15 cellular contexts compared by ENCODE assay signal in genomic region chr14:59582845-59583509, GRCh38. TPM values are rescaled to one million over a fixed set of nuclear protein-coding genes. Genes with fewer than 3 reads are reported as not detected.
DNase-seq lines count a peak whose midpoint lies in the region; ATAC-seq and TF ChIP-seq lines count a peak whose summit lies in the region.
"Had no signal": no experiment of that assay in that cellular context is flagged by ENCODE, and none has a peak within 500 bp of the region (broad histone marks: within the 10 kb centered on the region; RNA-seq: fewer than 3 reads in every experiment).

No MANE protein-coding gene starts in this region.

- H3K9me3 Mint-ChIP-seq in activated CD4-positive, alpha-beta T cell treated with anti-CD3 and anti-CD28 coated beads for 36 hours (ENCODE audit: low read depth): no peaks in the 10 kb centered on the region
- no peaks in the 10 kb centered on the region for H3K9me3 Mint-ChIP-seq in activated naive CD8-positive, alpha-beta T cell treated with anti-CD3 and anti-CD28 coated beads, Interleukin-2, amount 50 U/mL, for 24 hours

- no peak for TF ChIP-seq CTCF in dorsolateral prefrontal cortex (IDR thresholded peaks at IDR 0.05 in 54 of 56, conservative IDR thresholded peaks at IDR 0.05 in 2 of 56; ENCODE audit: low read depth in 1 of 56, partially characterized antibody in 56 of 56)

- peaks cover 4% of the 10 kb centered on the region for H3K27me3 Mint-ChIP-seq in activated CD4-positive, alpha-beta T cell treated with anti-CD3 and anti-CD28 coated beads for 36 hours
- H3K27me3 Mint-ChIP-seq in activated naive CD8-positive, alpha-beta T cell treated with anti-CD3 and anti-CD28 coated beads, Interleukin-2, amount 50 U/mL, for 24 hours: peaks cover 5% of the 10 kb centered on the region

- no peaks in the 10 kb centered on the region for H3K27me3 ChIP-seq in dorsolateral prefrontal cortex
- no peaks in the 10 kb centered on the region for H3K27me3 ChIP-seq in subcutaneous abdominal adipose tissue (ENCODE audit: control insufficient read depth in 5 of 5, insufficient read depth in 4 of 5, low read length in 5 of 5)

- peaks cover 5% of the 10 kb centered on the region for H3K4me1 Mint-ChIP-seq in activated CD4-positive, alpha-beta T cell treated with anti-CD3 and anti-CD28 coated beads for 36 hours
- peaks cover 6% of the 10 kb centered on the region for H3K4me1 Mint-ChIP-seq in activated naive CD8-positive, alpha-beta T cell treated with anti-CD3 and anti-CD28 coated beads, Interleukin-2, amount 50 U/mL, for 24 hours

- DNase-seq in activated CD4-positive, alpha-beta T cell treated with anti-CD3 and anti-CD28 coated beads for 36 hours: peak; percentile 17
- DNase-seq in activated CD4-positive, alpha-beta T cell treated with anti-CD3 and anti-CD28 coated beads, Interleukin-2, amount 50 U/mL, for 48 hours: no peak
- DNase-seq in NCI-H524 treated with DMSO at 0.1 percent for 48 hours (lab: John Stamatoyannopoulos, UW): peak; percentile 96
- DNase-seq in dorsolateral prefrontal cortex: no peak
- no peak for DNase-seq in NCI-H1092 treated with DMSO at 0.1 percent for 48 hours (lab: John Stamatoyannopoulos, UW)
- no peak for DNase-seq in NCI-H446 (lab: John Stamatoyannopoulos, UW)
- no peak for DNase-seq in activated naive CD8-positive, alpha-beta T cell treated with anti-CD3 and anti-CD28 coated beads, Interleukin-2, amount 50 U/mL, for 24 hours
- DNase-seq: activated T-cell treated with anti-CD3 and anti-CD28 coated beads for 4 hours, NCI-H1930, spleen, trophoblast cell had no signal

- CTCF ChIA-PET in activated CD4-positive, alpha-beta T cell treated with anti-CD3 and anti-CD28 coated beads for 36 hours (lab: Charles Lee): interaction anchor here (0.7 kb wide), 1 partner anchor 387 kb away, joined by 3 read pairs; no protein-coding TSS in a partner anchor

- POLR2A ChIA-PET in activated CD4-positive, alpha-beta T cell treated with anti-CD3 and anti-CD28 coated beads for 36 hours (lab: Charles Lee): no interaction called here

- H3K4me3 ChIP-seq in dorsolateral prefrontal cortex (no peak overlapping the region), subcutaneous abdominal adipose tissue (ENCODE audit: low read depth in 1 of 5, low read length in 5 of 5) (peak overlapping the region in 3 of 5 donors; percentile 14 to 49 (median 38))
- H3K4me3 ChIP-seq: HAP-1, spleen had no signal

- no peak overlapping the region for H3K9ac ChIP-seq in subcutaneous abdominal adipose tissue (ENCODE audit: low read length in 5 of 5)

- H3K27ac Mint-ChIP-seq in activated CD4-positive, alpha-beta T cell treated with anti-CD3 and anti-CD28 coated beads for 36 hours: no peak overlapping the region
- H3K27ac Mint-ChIP-seq in activated naive CD8-positive, alpha-beta T cell treated with anti-CD3 and anti-CD28 coated beads, Interleukin-2, amount 50 U/mL, for 24 hours: no peak overlapping the region

- H3K36me3 Mint-ChIP-seq in activated CD4-positive, alpha-beta T cell treated with anti-CD3 and anti-CD28 coated beads for 36 hours (ENCODE audit: low read depth): no peaks in the 10 kb centered on the region
- no peaks in the 10 kb centered on the region for H3K36me3 Mint-ChIP-seq in activated naive CD8-positive, alpha-beta T cell treated with anti-CD3 and anti-CD28 coated beads, Interleukin-2, amount 50 U/mL, for 24 hours (ENCODE audit: low read depth)

- H3K4me1 ChIP-seq in subcutaneous abdominal adipose tissue (ENCODE audit: control insufficient read depth in 5 of 5, insufficient read depth in 5 of 5, low read length in 5 of 5): peaks cover 0 to 5% (median 0%) of the 10 kb centered on the region in 5 donors
- H3K4me1 ChIP-seq: HAP-1 had no signal

- no peak for ATAC-seq in activated CD4-positive, alpha-beta T cell treated with anti-CD3 and anti-CD28 coated beads for 36 hours
- ATAC-seq in activated naive CD8-positive, alpha-beta T cell treated with anti-CD3 and anti-CD28 coated beads, Interleukin-2, amount 50 U/mL, for 24 hours: no peak

- no peak overlapping the region for H3K4me3 Mint-ChIP-seq in activated CD4-positive, alpha-beta T cell treated with anti-CD3 and anti-CD28 coated beads for 36 hours
- H3K4me3 Mint-ChIP-seq in activated naive CD8-positive, alpha-beta T cell treated with anti-CD3 and anti-CD28 coated beads, Interleukin-2, amount 50 U/mL, for 24 hours: no peak overlapping the region

- peak overlapping the region in 39 of 59 donors; percentile 4 to 91 (median 49) for H3K27ac ChIP-seq in dorsolateral prefrontal cortex
- no peak overlapping the region for H3K27ac ChIP-seq in subcutaneous abdominal adipose tissue (ENCODE audit: low read depth, low read length)
- H3K27ac ChIP-seq: spleen had no signal

- intact Hi-C loops in activated CD4-positive, alpha-beta T cell treated with anti-CD3 and anti-CD28 coated beads for 36 hours (cut with DNase I, micrococcal nuclease): no loop called here
- intact Hi-C loops in dorsolateral prefrontal cortex (cut with DNase I): no loop called here

- no peaks in the 10 kb centered on the region for H3K9me3 ChIP-seq in subcutaneous abdominal adipose tissue (ENCODE audit: control insufficient read depth in 5 of 5, low read length in 5 of 5)
- H3K9me3 ChIP-seq: HAP-1, spleen had no signal

- H3K36me3 ChIP-seq in subcutaneous abdominal adipose tissue (ENCODE audit: control insufficient read depth in 5 of 5, insufficient read depth in 5 of 5, low read length in 5 of 5): no peaks in the 10 kb centered on the region
- H3K36me3 ChIP-seq: HAP-1, spleen had no signal

RNA-seq across cellular contexts. Expression of gene CCDC175, which starts 6.4 kb away (rescaled TPM):
- not detected for total RNA-seq in activated CD4-positive, alpha-beta T cell treated with anti-CD3 and anti-CD28 coated beads for 36 hours
- total RNA-seq in dorsolateral prefrontal cortex: 1 to 10 TPM in 119 of 120 experiments, under 1 TPM in 1; 0.84 to 8.3 (median 3.7) TPM
- total RNA-seq: dermis microvascular lymphatic vessel endothelial cell, liver had no signal

Comparison
In these comparisons a context has a peak if more than half of its experiments do, and no peak if none do; other contexts are left out.
1. DNase-seq: peak in activated CD4-positive, alpha-beta T cell treated with anti-CD3 and anti-CD28 coated beads for 36 hours (single experiment) and NCI-H524 treated with DMSO at 0.1 percent for 48 hours (single experiment); none in activated CD4-positive, alpha-beta T cell treated with anti-CD3 and anti-CD28 coated beads, Interleukin-2, amount 50 U/mL, for 48 hours (0 of 2), dorsolateral prefrontal cortex (0 of 10), NCI-H1092 treated with DMSO at 0.1 percent for 48 hours (single experiment), NCI-H446 (0 of 2) and activated naive CD8-positive, alpha-beta T cell treated with anti-CD3 and anti-CD28 coated beads, Interleukin-2, amount 50 U/mL, for 24 hours (single experiment).
2. H3K4me3 ChIP-seq: peak in subcutaneous abdominal adipose tissue (3 of 5); none in dorsolateral prefrontal cortex (0 of 59).